Comparison of ENCODE assay signal across 13 cellular contexts in the genomic region with DNA sequence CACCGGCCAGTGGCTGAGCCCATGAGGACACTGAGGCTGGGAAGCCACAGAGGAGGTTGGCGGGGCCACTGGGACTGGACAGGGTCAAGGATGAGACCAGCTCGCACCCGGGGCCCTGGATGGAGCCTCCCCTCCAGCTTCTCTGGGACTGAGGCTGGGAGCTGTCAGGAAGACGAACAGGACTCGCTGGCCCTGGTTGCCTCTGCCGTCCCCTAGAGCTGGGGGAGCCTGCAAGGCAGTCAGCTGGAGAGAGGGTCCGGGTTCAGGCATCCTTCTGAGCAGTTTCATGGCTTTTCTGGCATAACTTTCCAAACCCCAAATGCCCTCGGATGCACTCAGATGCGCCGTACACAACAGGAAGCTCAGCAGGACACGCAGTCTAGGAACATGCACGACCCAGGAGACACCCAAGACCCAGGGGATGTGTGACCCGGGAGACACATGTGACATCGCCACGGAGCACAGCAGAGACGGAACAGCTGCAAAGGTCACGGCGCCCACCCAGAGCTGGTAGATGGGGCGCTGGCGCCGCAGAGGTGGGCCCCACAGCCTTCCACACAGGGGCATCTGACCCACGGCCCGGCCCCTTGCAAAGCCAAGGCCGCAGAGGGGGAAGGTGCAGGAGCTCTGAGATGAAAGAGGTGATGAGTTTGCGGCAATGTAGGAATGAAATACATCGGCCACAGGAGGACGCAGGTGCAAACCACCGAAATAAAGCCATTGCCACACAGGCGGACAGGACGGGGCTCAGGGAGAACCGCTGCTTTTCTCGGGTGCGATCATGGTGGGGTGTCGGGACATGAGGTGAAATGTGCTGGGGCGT. TPM values are rescaled to one million over a fixed set of nuclear protein-coding genes. Genes with fewer than 3 reads are reported as not detected.
DNase-seq lines count a peak whose midpoint lies in the region; ATAC-seq and TF ChIP-seq lines count a peak whose summit lies in the region.
"Had no signal": no experiment of that assay in that cellular context is flagged by ENCODE, and none has a peak within 500 bp of the region (broad histone marks: within the 10 kb centered on the region; RNA-seq: fewer than 3 reads in every experiment).

No MANE protein-coding gene starts in this region.

- intact Hi-C loops in left ventricle myocardium inferior (cut with micrococcal nuclease): no loop called here
- intact Hi-C loops in spleen (cut with DNase I; ENCODE audit: low total_unique reads): no loop called here

- peak; percentile 46 for DNase-seq in DMS53 (lab: John Stamatoyannopoulos, UW)
- DNase-seq in DMS53 treated with DMSO at 0.1 percent for 48 hours (lab: John Stamatoyannopoulos, UW; ENCODE audit: unreplicated experiment): no peak
- DNase-seq in Peyer's patch: peak; percentile 12 to 45 (median 41)
- DNase-seq in left ventricle myocardium inferior: peak; percentile 13
- peak; percentile 75 for DNase-seq in spleen
- no peak for DNase-seq in ACHN
- no peak for DNase-seq in stimulated activated CD4-positive, alpha-beta T cell treated with anti-CD3 and anti-CD28 coated beads, Interleukin-1b, Interleukin-23, amount 100 ng/mL, for 48 hours
- DNase-seq: mesendoderm; stimulated activated CD4-positive, alpha-beta T cell treated with anti-CD3 and anti-CD28 coated beads, Interleukin-4, amount 100 ng/mL, for 1 hour had no signal

- ATAC-seq in HG02588 (IDR thresholded peaks at IDR 0.05; ENCODE audit: unreplicated experiment): no peak
- ATAC-seq: activated CD4-positive, CD25-positive, alpha-beta regulatory T cell treated with anti-CD3 and anti-CD28 coated beads, Interleukin-2, amount 50 U/mL, for 24 hours had no signal

- in situ Hi-C loops in ACHN (cut with HindIII; ENCODE audit: low pct_ligation_motif_present, low pct_unique_long_range_greater_than_20kb, low sequenced_read_pairs): no loop called here

- no peak for TF ChIP-seq CTCF in Peyer's patch (IDR thresholded peaks at IDR 0.05)
- no peak for TF ChIP-seq CTCF in left ventricle myocardium inferior (IDR thresholded peaks at IDR 0.05; ENCODE audit: borderline replicate concordance)
- no peak for TF ChIP-seq CTCF in spleen (IDR thresholded peaks at IDR 0.05 in 8 of 11, conservative IDR thresholded peaks at IDR 0.05 in 3 of 11)

- H3K27ac ChIP-seq in Peyer's patch (no peak overlapping the region), left ventricle myocardium inferior (replicated peaks) (no peak overlapping the region), spleen (no peak overlapping the region)
- H3K27ac ChIP-seq: 22Rv1, breast epithelium had no signal

- H3K27me3 ChIP-seq in Peyer's patch: no peaks in the 10 kb centered on the region
- no peaks in the 10 kb centered on the region for H3K27me3 ChIP-seq in left ventricle myocardium inferior (ENCODE audit: low read depth)
- peaks cover 0 to 58% (median 15%) of the 10 kb centered on the region in 7 donors for H3K27me3 ChIP-seq in spleen (replicated peaks in 1 of 7)

- H3K36me3 ChIP-seq in Peyer's patch: no peaks in the 10 kb centered on the region
- H3K36me3 ChIP-seq in left ventricle myocardium inferior: no peaks in the 10 kb centered on the region
- no peaks in the 10 kb centered on the region for H3K36me3 ChIP-seq in spleen
- H3K36me3 ChIP-seq: breast epithelium had no signal

- no peak for TF ChIP-seq POLR2A in Peyer's patch (IDR thresholded peaks at IDR 0.05)
- no peak for TF ChIP-seq POLR2A in spleen (IDR thresholded peaks at IDR 0.05)

- 76 to 84% (median 77%) methylated on average over 34 to 36 of the region's 36 CpGs for WGBS in spleen, 5 donors

- H3K4me3 ChIP-seq in Peyer's patch (no peak overlapping the region), left ventricle myocardium inferior (no peak overlapping the region), spleen (no peak overlapping the region)
- H3K4me3 ChIP-seq: breast epithelium had no signal

- H3K4me1 ChIP-seq in Peyer's patch: peaks cover 0 to 39% (median 16%) of the 10 kb centered on the region in 4 donors
- H3K4me1 ChIP-seq in left ventricle myocardium inferior: peaks cover 48% of the 10 kb centered on the region
- peaks cover 17 to 37% (median 32%) of the 10 kb centered on the region in 6 donors for H3K4me1 ChIP-seq in spleen

- no peaks in the 10 kb centered on the region for H3K9me3 ChIP-seq in Peyer's patch
- H3K9me3 ChIP-seq in left ventricle myocardium inferior (replicated peaks): no peaks in the 10 kb centered on the region
- no peaks in the 10 kb centered on the region for H3K9me3 ChIP-seq in spleen
- H3K9me3 ChIP-seq: breast epithelium had no signal

RNA-seq across cellular contexts. Expression of a gene that starts 17.1 kb away (rescaled TPM):
- 10 to 100 TPM in 3 of 4 donors, 1 to 10 TPM in 1; 7.4 to 60.5 (median 14.5) TPM for total RNA-seq in Peyer's patch
- 21.6 TPM for total RNA-seq in left ventricle myocardium inferior
- total RNA-seq in spleen: 10 to 100 TPM in 1 of 7 donors, 1 to 10 TPM in 6; 2.4 to 12.2 (median 4.4) TPM
- polyA plus RNA-seq in spleen: under 1 TPM; 0.30 to 0.83 (median 0.41) TPM

Comparison
In these comparisons a context has a peak if more than half of its experiments do, and no peak if none do; other contexts are left out.
1. DNase-seq: peak in DMS53 (single experiment), Peyer's patch (3 of 3), left ventricle myocardium inferior (single experiment) and spleen (single experiment); none in DMS53 treated with DMSO at 0.1 percent for 48 hours (single experiment), ACHN (single experiment) and stimulated activated CD4-positive, alpha-beta T cell treated with anti-CD3 and anti-CD28 coated beads, Interleukin-1b, Interleukin-23, amount 100 ng/mL, for 48 hours (single experiment).